Comparison of ENCODE assay signal across 1 cellular context in genomic region chr7:79455173-79455790, GRCh38.
TF ChIP-seq lines count a peak whose summit lies in the region.

No MANE protein-coding gene starts in this region.

TF ChIP-seq in GM23338, 12 proteins besides CTCF, POLR2A, EP300 and RAD21 (continued from another document):
- TF ChIP-seq ZNF462 (CRISPR knock-in tag; IDR thresholded peaks at IDR 0.05) (no peak), EZH2phosphoT487 (IDR thresholded peaks at IDR 0.05; ENCODE audit: unreplicated experiment) (no peak), STAT1 (IDR thresholded peaks at IDR 0.05; ENCODE audit: unreplicated experiment) (no peak), EZH2 (IDR thresholded peaks at IDR 0.05; ENCODE audit: low read depth, unreplicated experiment) (no peak), REST (IDR thresholded peaks at IDR 0.05; ENCODE audit: unreplicated experiment) (no peak), ZNF331 (CRISPR knock-in tag; IDR thresholded peaks at IDR 0.05; ENCODE audit: low read depth) (no peak), ZNF114 (CRISPR knock-in tag; IDR thresholded peaks at IDR 0.05) (no peak)
